In genomic region chr6:31270788-31271640, GRCh38 we compare ENCODE assay signal across 8 cellular contexts. TPM values are rescaled to one million over a fixed set of nuclear protein-coding genes. Genes with fewer than 3 reads are reported as not detected.
DNase-seq lines count a peak whose midpoint lies in the region; ATAC-seq and TF ChIP-seq lines count a peak whose summit lies in the region.

No MANE protein-coding gene starts in this region.

- ATAC-seq in CD4-positive, CD25-positive, alpha-beta regulatory T cell (ENCODE audit: low read depth in 2 of 2): peak; percentile 1 to 8
- ATAC-seq in GM21447 (IDR thresholded peaks at IDR 0.05; ENCODE audit: unreplicated experiment): peak; percentile 20
- peak; percentile 76 for ATAC-seq in Right ventricle myocardium superior (ENCODE audit: poor library complexity)

- H3K4me1 ChIP-seq in CD4-positive, CD25-positive, alpha-beta regulatory T cell (ENCODE audit: control insufficient read depth, insufficient read depth, low read length, poor library complexity, severe bottlenecking): peaks cover 53% of the 10 kb centered on the region
- no peaks in the 10 kb centered on the region for H3K4me1 ChIP-seq in prostate gland (replicated peaks)

- no peaks in the 10 kb centered on the region for H3K9me3 ChIP-seq in CD4-positive, CD25-positive, alpha-beta regulatory T cell (ENCODE audit: control insufficient read depth in 2 of 2, low read length in 2 of 2)
- no peaks in the 10 kb centered on the region for H3K9me3 ChIP-seq in prostate gland

- peaks cover 18 to 67% (median 52%) of the 10 kb centered on the region in 4 donors for H3K4me1 Mint-ChIP-seq in CD4-positive, CD25-positive, alpha-beta regulatory T cell
- H3K4me1 Mint-ChIP-seq in activated naive CD4-positive, alpha-beta T cell treated with anti-CD3 and anti-CD28 coated beads for 36 hours (ENCODE audit: low read depth): peaks cover 40% of the 10 kb centered on the region

- 8% methylated on average over 39 of the region's 62 CpGs for WGBS in prostate gland

- no peak for TF ChIP-seq CTCF in prostate gland (IDR thresholded peaks at IDR 0.05)
- TF ChIP-seq CTCF in GM10266 (IDR thresholded peaks at IDR 0.05; ENCODE audit: control insufficient read depth, insufficient read depth, low read depth, missing control alignments): no peak

- peaks cover 39% of the 10 kb centered on the region for H3K36me3 Mint-ChIP-seq in CD4-positive, CD25-positive, alpha-beta regulatory T cell
- peaks cover 43% of the 10 kb centered on the region for H3K36me3 Mint-ChIP-seq in activated naive CD4-positive, alpha-beta T cell treated with anti-CD3 and anti-CD28 coated beads for 36 hours (ENCODE audit: low read depth)

- H3K36me3 ChIP-seq in CD4-positive, CD25-positive, alpha-beta regulatory T cell (ENCODE audit: control insufficient read depth, insufficient read depth, low read length): peaks cover 28% of the 10 kb centered on the region
- H3K36me3 ChIP-seq in prostate gland: no peaks in the 10 kb centered on the region

- CTCF ChIA-PET in activated naive CD4-positive, alpha-beta T cell treated with anti-CD3 and anti-CD28 coated beads for 36 hours (lab: Charles Lee): no interaction called here

- peaks cover 0 to 5% (median 0%) of the 10 kb centered on the region in 7 donors for H3K9me3 Mint-ChIP-seq in CD4-positive, CD25-positive, alpha-beta regulatory T cell
- H3K9me3 Mint-ChIP-seq in activated naive CD4-positive, alpha-beta T cell treated with anti-CD3 and anti-CD28 coated beads for 36 hours: no peaks in the 10 kb centered on the region

- peak overlapping the region; percentile 83 to 100 (median 100) for H3K27ac Mint-ChIP-seq in CD4-positive, CD25-positive, alpha-beta regulatory T cell
- H3K27ac Mint-ChIP-seq in activated naive CD4-positive, alpha-beta T cell treated with anti-CD3 and anti-CD28 coated beads for 36 hours: peak overlapping the region; percentile 100

- TF ChIP-seq POLR2A in prostate gland (IDR thresholded peaks at IDR 0.05): no peak

- H3K4me3 Mint-ChIP-seq in CD4-positive, CD25-positive, alpha-beta regulatory T cell: peak overlapping the region; percentile 97 to 99 (median 98)
- peak overlapping the region; percentile 98 for H3K4me3 Mint-ChIP-seq in activated naive CD4-positive, alpha-beta T cell treated with anti-CD3 and anti-CD28 coated beads for 36 hours

- peaks cover 5% of the 10 kb centered on the region for H3K27me3 Mint-ChIP-seq in CD4-positive, CD25-positive, alpha-beta regulatory T cell
- no peaks in the 10 kb centered on the region for H3K27me3 Mint-ChIP-seq in activated naive CD4-positive, alpha-beta T cell treated with anti-CD3 and anti-CD28 coated beads for 36 hours (ENCODE audit: low read depth)

- H3K4me3 ChIP-seq in CD4-positive, CD25-positive, alpha-beta regulatory T cell (ENCODE audit: low read depth, low read length): peak overlapping the region; percentile 89
- H3K4me3 ChIP-seq in prostate gland: peak overlapping the region; percentile 68 to 76

- intact Hi-C loops in activated naive CD4-positive, alpha-beta T cell treated with anti-CD3 and anti-CD28 coated beads for 36 hours (cut with micrococcal nuclease): no loop called here
- intact Hi-C loops in Right ventricle myocardium superior (cut with DNase I): no loop called here
- intact Hi-C loops in prostate gland (cut with DNase I): loop anchor here (2.0 kb wide), 1 partner anchor 86 kb away; the partner anchor contains the start of gene HLA-B

- H3K27ac ChIP-seq in CD4-positive, CD25-positive, alpha-beta regulatory T cell (ENCODE audit: insufficient read depth, low read length, poor library complexity, severe bottlenecking): peak overlapping the region; percentile 97
- peak overlapping the region; percentile 92 to 97 for H3K27ac ChIP-seq in prostate gland

- no peaks in the 10 kb centered on the region for H3K27me3 ChIP-seq in CD4-positive, CD25-positive, alpha-beta regulatory T cell (ENCODE audit: control insufficient read depth, insufficient read depth, low read length)
- no peaks in the 10 kb centered on the region for H3K27me3 ChIP-seq in prostate gland (replicated peaks; ENCODE audit: insufficient read depth)

- peak; percentile 56 to 86 (median 72) for DNase-seq in CD4-positive, CD25-positive, alpha-beta regulatory T cell
- peak; percentile 19 for DNase-seq in NCI-H774 (lab: John Stamatoyannopoulos, UW)
- DNase-seq in activated naive CD4-positive, alpha-beta T cell treated with anti-CD3 and anti-CD28 coated beads for 36 hours: peak; percentile 83
- peak; percentile 74 for DNase-seq in Right ventricle myocardium superior
- peak; percentile 25 for DNase-seq in prostate gland (ENCODE audit: low spot score)
- DNase-seq in GM10266 (ENCODE audit: extremely low spot score): no peak
- no peak for DNase-seq in inferior parietal cortex (ENCODE audit: extremely low spot score)

RNA-seq across cellular contexts. Expression of gene HLA-C, which starts 0.9 kb away (rescaled TPM):
- 2,142 TPM for total RNA-seq in CD4-positive, CD25-positive, alpha-beta regulatory T cell
- 1,000 to 10,000 TPM; 1,832 to 3,568 (median 2,760) TPM for polyA plus RNA-seq in CD4-positive, CD25-positive, alpha-beta regulatory T cell
- 1,000 to 10,000 TPM; 1,018 to 1,049 TPM for total RNA-seq in activated naive CD4-positive, alpha-beta T cell treated with anti-CD3 and anti-CD28 coated beads for 36 hours
- total RNA-seq in Right ventricle myocardium superior (156 TPM), prostate gland (100 to 1,000 TPM; 272 to 682 TPM)

Comparison
In these comparisons a context has a peak if more than half of its experiments do, and no peak if none do; other contexts are left out.
1. ATAC-seq: peak in every context shown above with its lines; median percentile 76 in Right ventricle myocardium superior; 20 in GM21447; 4 in CD4-positive, CD25-positive, alpha-beta regulatory T cell.
2. DNase-seq: peak in CD4-positive, CD25-positive, alpha-beta regulatory T cell (3 of 3), NCI-H774 (single experiment), activated naive CD4-positive, alpha-beta T cell treated with anti-CD3 and anti-CD28 coated beads for 36 hours (single experiment), Right ventricle myocardium superior (single experiment) and prostate gland (single experiment); none in GM10266 (single experiment) and inferior parietal cortex (single experiment).